Comparison of ENCODE assay signal across 22 cellular contexts in genomic region chr2:217914078-217914477, GRCh38.
A peak's percentile ranks its signal among the peaks of the same experiment; 100 is the strongest.
DNase-seq lines count a peak whose midpoint lies in the region; ATAC-seq, FAIRE-seq and TF ChIP-seq lines count a peak whose summit lies in the region.
"Had no signal": no experiment of that assay in that cellular context is flagged by ENCODE, and none has a peak within 500 bp of the region (broad histone marks: within the 10 kb centered on the region; RNA-seq: fewer than 3 reads in every experiment).

No MANE protein-coding gene starts in this region.

- H3K4me3 Mint-ChIP-seq in activated CD4-positive, alpha-beta T cell treated with anti-CD3 and anti-CD28 coated beads, Interleukin-2, amount 10 ng/mL, durations not matched to agents 7 days and 5 days = no peak overlapping the region
- H3K4me3 Mint-ChIP-seq: activated CD4-positive, alpha-beta T cell treated with anti-CD3 and anti-CD28 coated beads, Interleukin-2, amount 10 ng/mL, durations not matched to agents 24 days and 14 days; IgD-negative memory B cell; naive thymus-derived CD8-positive, alpha-beta T cell; stimulated activated naive CD8-positive, alpha-beta T cell treated with anti-CD3 and anti-CD28 coated beads, Interleukin-15, Interleukin-2, amounts not matched to agents 100 ng/mL and 50 ng/mL, for 24 hours had no signal

- H3K27me3 Mint-ChIP-seq in activated CD4-positive, alpha-beta T cell treated with anti-CD3 and anti-CD28 coated beads, Interleukin-2, amount 10 ng/mL, durations not matched to agents 7 days and 5 days = peaks cover 2% of the 10 kb centered on the region
- H3K27me3 Mint-ChIP-seq: activated CD4-positive, alpha-beta T cell treated with anti-CD3 and anti-CD28 coated beads, Interleukin-2, amount 10 ng/mL, durations not matched to agents 24 days and 14 days; stimulated activated naive CD8-positive, alpha-beta T cell treated with anti-CD3 and anti-CD28 coated beads, Interleukin-15, Interleukin-2, amounts not matched to agents 100 ng/mL and 50 ng/mL, for 24 hours had no signal

- H3K27ac ChIP-seq in esophagus (ENCODE audit: low read depth in 2 of 2, low read length in 1 of 2) = peak overlapping the region; percentile 80 to 89
- H3K27ac ChIP-seq in ovary = peak overlapping the region; percentile 72 to 76
- peak overlapping the region; percentile 96 to 100 (median 98) for H3K27ac ChIP-seq in thyroid gland
- H3K27ac ChIP-seq: foreskin keratinocyte had no signal

- no peak for TF ChIP-seq POLR2A in ovary (IDR thresholded peaks at IDR 0.05)
- TF ChIP-seq POLR2A in thyroid gland (IDR thresholded peaks at IDR 0.05) = no peak
- no peak for TF ChIP-seq POLR2A in GM18505 (IDR thresholded peaks at IDR 0.05; ENCODE audit: borderline replicate concordance, extremely low read depth, insufficient read depth, insufficient read length)

- 85 to 86% methylated on average over 1 of the region's 1 CpG for WGBS in esophagus, 2 donors
- WGBS in ovary, 3 donors = 65 to 83% (median 72%) methylated on average over 1 of the region's 1 CpG
- WGBS in thyroid gland, 2 donors = 92 to 100% methylated on average over 1 of the region's 1 CpG

- H3K27me3 ChIP-seq in adipocyte (replicated peaks; ENCODE audit: control insufficient read depth, insufficient read depth, low read length) (no peaks in the 10 kb centered on the region), esophagus (ENCODE audit: control insufficient read depth in 1 of 2, insufficient read depth in 2 of 2, low read length in 2 of 2) (no peaks in the 10 kb centered on the region), ovary (no peaks in the 10 kb centered on the region), thyroid gland (no peaks in the 10 kb centered on the region)
- H3K27me3 ChIP-seq: MG63 had no signal

- H3K9me3 ChIP-seq in adipocyte (ENCODE audit: control insufficient read depth, low read length) (no peaks in the 10 kb centered on the region), esophagus (ENCODE audit: control insufficient read depth in 2 of 2, insufficient read depth in 1 of 2, low read depth in 1 of 2, low read length in 1 of 2) (no peaks in the 10 kb centered on the region), ovary (no peaks in the 10 kb centered on the region), thyroid gland (no peaks in the 10 kb centered on the region)
- H3K9me3 ChIP-seq: Caco-2, MG63 had no signal

- FAIRE-seq in frontal cortex (lab: Jason Lieb, UNC) = no peak
- FAIRE-seq: H1 had no signal

- H3K4me3 ChIP-seq in adipocyte (ENCODE audit: low read length) (no peak overlapping the region), esophagus (ENCODE audit: low read depth in 1 of 2, low read length in 2 of 2) (no peak overlapping the region), ovary (no peak overlapping the region), thyroid gland (replicated peaks in 1 of 3) (no peak overlapping the region)
- H3K4me3 ChIP-seq: MG63 had no signal

- no peak for TF ChIP-seq CTCF in ovary (IDR thresholded peaks at IDR 0.05)
- no peak for TF ChIP-seq CTCF in thyroid gland (IDR thresholded peaks at IDR 0.05)

- CTCF ChIA-PET in activated CD4-positive, alpha-beta T cell treated with anti-CD3 and anti-CD28 coated beads, Interleukin-2, amount 10 ng/mL, durations not matched to agents 7 days and 5 days (lab: Charles Lee) = interaction anchor here (0.7 to 1.4 kb wide), 2 partner anchors 15 to 19 kb away, joined by 3 read pairs; no protein-coding TSS in a partner anchor

- no peak overlapping the region for H3K27ac Mint-ChIP-seq in activated CD4-positive, alpha-beta T cell treated with anti-CD3 and anti-CD28 coated beads, Interleukin-2, amount 10 ng/mL, durations not matched to agents 7 days and 5 days
- H3K27ac Mint-ChIP-seq: activated CD4-positive, alpha-beta T cell treated with anti-CD3 and anti-CD28 coated beads, Interleukin-2, amount 10 ng/mL, durations not matched to agents 24 days and 14 days; IgD-negative memory B cell; naive thymus-derived CD8-positive, alpha-beta T cell; stimulated activated naive CD8-positive, alpha-beta T cell treated with anti-CD3 and anti-CD28 coated beads, Interleukin-15, Interleukin-2, amounts not matched to agents 100 ng/mL and 50 ng/mL, for 24 hours had no signal

- H3K9ac ChIP-seq in adipocyte (ENCODE audit: low read length) = peak overlapping the region; percentile 77

- no peak for ATAC-seq in GM18505 (IDR thresholded peaks at IDR 0.05; ENCODE audit: unreplicated experiment)
- ATAC-seq: foreskin keratinocyte; naive thymus-derived CD8-positive, alpha-beta T cell had no signal

- POLR2A ChIA-PET in activated CD4-positive, alpha-beta T cell treated with anti-CD3 and anti-CD28 coated beads, Interleukin-2, amount 10 ng/mL, durations not matched to agents 7 days and 5 days (lab: Charles Lee) = no interaction called here

- no peak for DNase-seq in adipocyte (ENCODE audit: low read depth)
- DNase-seq in ovary = no peak
- no peak for DNase-seq in thyroid gland
- no peak for DNase-seq in activated naive CD4-positive, alpha-beta T cell (lab: John Stamatoyannopoulos, UW)
- DNase-seq in frontal cortex (ENCODE audit: low spot score in 2 of 2) = no peak
- no peak for DNase-seq in activated CD4-positive, alpha-beta T cell treated with anti-CD3 and anti-CD28 coated beads, Interleukin-2, amount 10 ng/mL, durations not matched to agents 7 days and 5 days
- DNase-seq: activated CD4-positive, alpha-beta T cell treated with anti-CD3 and anti-CD28 coated beads, Interleukin-2, amount 10 ng/mL, durations not matched to agents 24 days and 14 days; activated CD8-positive, alpha-beta memory T cell treated with anti-CD3 and anti-CD28 coated beads, Interleukin-2, amount 50 U/mL, for 48 hours; activated gamma-delta T cell; AML-193; anterior cingulate cortex; Caco-2; foreskin keratinocyte; MG63; naive thymus-derived CD8-positive, alpha-beta T cell; NCI-H187; NCI-H446 had no signal

- peaks cover 96% of the 10 kb centered on the region for H3K4me1 ChIP-seq in adipocyte (ENCODE audit: control insufficient read depth, insufficient read depth, low read length)
- H3K4me1 ChIP-seq in esophagus (ENCODE audit: control insufficient read depth in 2 of 2, insufficient read depth in 2 of 2, low read length in 1 of 2) = peaks cover 10 to 32% of the 10 kb centered on the region in 2 donors
- H3K4me1 ChIP-seq in ovary (ENCODE audit: insufficient read depth) = peaks cover 72% of the 10 kb centered on the region
- peaks cover 84 to 97% of the 10 kb centered on the region in 2 donors for H3K4me1 ChIP-seq in thyroid gland
- H3K4me1 ChIP-seq: Caco-2, foreskin keratinocyte had no signal

- H3K4me1 Mint-ChIP-seq in activated CD4-positive, alpha-beta T cell treated with anti-CD3 and anti-CD28 coated beads, Interleukin-2, amount 10 ng/mL, durations not matched to agents 7 days and 5 days = no peaks in the 10 kb centered on the region
- H3K4me1 Mint-ChIP-seq: activated CD4-positive, alpha-beta T cell treated with anti-CD3 and anti-CD28 coated beads, Interleukin-2, amount 10 ng/mL, durations not matched to agents 24 days and 14 days; IgD-negative memory B cell had no signal

- TF ChIP-seq EP300 in ovary (IDR thresholded peaks at IDR 0.05) = no peak

- H3K36me3 ChIP-seq in adipocyte (ENCODE audit: control insufficient read depth, insufficient read depth, low read length, severe bottlenecking) = peaks cover 31% of the 10 kb centered on the region
- H3K36me3 ChIP-seq in esophagus (ENCODE audit: control insufficient read depth in 2 of 2, insufficient read depth in 2 of 2, low read length in 1 of 2) = no peaks in the 10 kb centered on the region
- H3K36me3 ChIP-seq in ovary = no peaks in the 10 kb centered on the region
- H3K36me3 ChIP-seq in thyroid gland = peaks cover 3 to 9% of the 10 kb centered on the region in 2 donors

- intact Hi-C loops in ovary (cut with DNase I) (no loop called here), thyroid gland (cut with DNase I) (no loop called here)

- no peaks in the 10 kb centered on the region for H3K36me3 Mint-ChIP-seq in activated CD4-positive, alpha-beta T cell treated with anti-CD3 and anti-CD28 coated beads, Interleukin-2, amount 10 ng/mL, durations not matched to agents 7 days and 5 days (ENCODE audit: low read depth)
- H3K36me3 Mint-ChIP-seq: IgD-negative memory B cell; naive thymus-derived CD8-positive, alpha-beta T cell had no signal

- H3K9me3 Mint-ChIP-seq in activated CD4-positive, alpha-beta T cell treated with anti-CD3 and anti-CD28 coated beads, Interleukin-2, amount 10 ng/mL, durations not matched to agents 7 days and 5 days = no peaks in the 10 kb centered on the region
- H3K9me3 Mint-ChIP-seq: activated CD4-positive, alpha-beta T cell treated with anti-CD3 and anti-CD28 coated beads, Interleukin-2, amount 10 ng/mL, durations not matched to agents 24 days and 14 days; naive thymus-derived CD8-positive, alpha-beta T cell; stimulated activated naive CD8-positive, alpha-beta T cell treated with anti-CD3 and anti-CD28 coated beads, Interleukin-15, Interleukin-2, amounts not matched to agents 100 ng/mL and 50 ng/mL, for 24 hours had no signal
